Comparison of ENCODE assay signal across 7 cellular contexts in genomic region chr12:9422689-9423088, GRCh38.
A peak's percentile ranks its signal among the peaks of the same experiment; 100 is the strongest.
DNase-seq lines count a peak whose midpoint lies in the region; ATAC-seq lines count a peak whose summit lies in the region.
"Not testable (repeated sequence)": the region's sequence is repeated elsewhere in the genome, so short reads cannot be mapped to it uniquely, and the experiment has no call there.

No MANE protein-coding gene starts in this region.

- peaks cover 13% of the 10 kb centered on the region for H3K36me3 Mint-ChIP-seq in activated CD4-positive, alpha-beta T cell treated with anti-CD3 and anti-CD28 coated beads, Interleukin-2, amount 10 ng/mL, durations not matched to agents 24 days and 14 days (ENCODE audit: low read depth)

- intact Hi-C loops in activated CD4-positive, alpha-beta T cell treated with anti-CD3 and anti-CD28 coated beads, Interleukin-2, amount 10 ng/mL, durations not matched to agents 24 days and 14 days (cut with micrococcal nuclease), result not testable (repeated sequence)

- H3K4me3 Mint-ChIP-seq in activated CD4-positive, alpha-beta T cell treated with anti-CD3 and anti-CD28 coated beads, Interleukin-2, amount 10 ng/mL, durations not matched to agents 24 days and 14 days, result not testable (repeated sequence)

- DNase-seq in activated CD4-positive, alpha-beta T cell treated with anti-CD3 and anti-CD28 coated beads, Interleukin-2, amount 10 ng/mL, durations not matched to agents 24 days and 14 days, result not testable (repeated sequence)

- H3K9me3 Mint-ChIP-seq in activated CD4-positive, alpha-beta T cell treated with anti-CD3 and anti-CD28 coated beads, Interleukin-2, amount 10 ng/mL, durations not matched to agents 24 days and 14 days, result not testable (repeated sequence)

- peak; percentile 57 for ATAC-seq in GM18502 (IDR thresholded peaks at IDR 0.05; ENCODE audit: poor library complexity, unreplicated experiment)
- peak; percentile 65 for ATAC-seq in GM19023 (IDR thresholded peaks at IDR 0.05; ENCODE audit: unreplicated experiment)
- ATAC-seq in GM19455 (IDR thresholded peaks at IDR 0.05; ENCODE audit: unreplicated experiment), result peak; percentile 54
- ATAC-seq in GM21529 (IDR thresholded peaks at IDR 0.05; ENCODE audit: unreplicated experiment), result peak; percentile 56
- peak; percentile 65 for ATAC-seq in HG02885 (IDR thresholded peaks at IDR 0.05; ENCODE audit: poor library complexity, unreplicated experiment)
- ATAC-seq in HG03432 (IDR thresholded peaks at IDR 0.05; ENCODE audit: unreplicated experiment), result peak; percentile 64

- peak overlapping the region; percentile 34 for H3K27ac Mint-ChIP-seq in activated CD4-positive, alpha-beta T cell treated with anti-CD3 and anti-CD28 coated beads, Interleukin-2, amount 10 ng/mL, durations not matched to agents 24 days and 14 days

- not testable (repeated sequence) for H3K27me3 Mint-ChIP-seq in activated CD4-positive, alpha-beta T cell treated with anti-CD3 and anti-CD28 coated beads, Interleukin-2, amount 10 ng/mL, durations not matched to agents 24 days and 14 days

- not testable (repeated sequence) for H3K4me1 Mint-ChIP-seq in activated CD4-positive, alpha-beta T cell treated with anti-CD3 and anti-CD28 coated beads, Interleukin-2, amount 10 ng/mL, durations not matched to agents 24 days and 14 days
